38 cellular contexts compared by ENCODE assay signal in genomic region chrX:69125094-69125493, GRCh38.
"Had no signal": no experiment of that assay in that cellular context is flagged by ENCODE, and none has a peak within 500 bp of the region (broad histone marks: within the 10 kb centered on the region; RNA-seq: fewer than 3 reads in every experiment).

No MANE protein-coding gene starts in this region.

- FAIRE-seq: bronchial epithelial cell had no signal

- H3K27ac ChIP-seq: cardiac muscle cell, WERI-Rb-1 had no signal

- H3K9me3 Mint-ChIP-seq: activated CD4-positive, alpha-beta memory T cell treated with anti-CD3 and anti-CD28 coated beads, Interleukin-2, amount 10 ng/mL, durations not matched to agents 7 days and 5 days; activated CD4-positive, alpha-beta T cell treated with anti-CD3 and anti-CD28 coated beads, Interleukin-2, amount 10 ng/mL, durations not matched to agents 7 days and 5 days; activated naive CD4-positive, alpha-beta T cell treated with anti-CD3 and anti-CD28 coated beads, Interleukin-2, amount 10 ng/mL, durations not matched to agents 7 days and 5 days; activated naive CD4-positive, alpha-beta T cell treated with anti-CD3 and anti-CD28 coated beads, Interleukin-2, amount 50 U/mL, for 24 hours; activated naive CD8-positive, alpha-beta T cell treated with anti-CD3 and anti-CD28 coated beads, Interleukin-2, amount 10 ng/mL, durations not matched to agents 7 days and 5 days; activated naive CD8-positive, alpha-beta T cell treated with anti-CD3 and anti-CD28 coated beads, Interleukin-2, amount 50 U/mL, for 24 hours; activated T-cell treated with anti-CD3 and anti-CD28 coated beads, Interleukin-2, amount 50 U/mL, for 24 hours; activated T-helper 2 cell treated with anti-CD3 and anti-CD28 coated beads, Interferon-gamma antibody, Interleukin-2, Interleukin-4, amounts not matched to agents 10 μg/mL and 5 μg/mL and 100 μg/mL, durations not matched to agents 14 hours and 24 hours and 36 hours; brain; central memory CD8-positive, alpha-beta T cell; T-helper 1 cell treated with Interleukin-12 subunit alpha and Interleukin-12 subunit beta and Interleukin-4 antibody, amounts not matched to agents 30 μg/mL and 1 μg/mL, for 36 hours; T-helper 2 cell treated with Interferon-gamma antibody and Interleukin-4, amounts not matched to agents 5 μg/mL and 100 μg/mL, for 36 hours; WTC11 had no signal

- ATAC-seq: activated CD4-positive, alpha-beta T cell treated with anti-CD3 and anti-CD28 coated beads for 36 hours; activated CD4-positive, CD25-positive, alpha-beta regulatory T cell treated with anti-CD3 and anti-CD28 coated beads, Interleukin-2, amount 50 U/mL, for 24 hours; activated CD8-positive, alpha-beta memory T cell treated with anti-CD3 and anti-CD28 coated beads, Interleukin-2, amount 10 ng/mL, durations not matched to agents 7 days and 5 days; activated CD8-positive, alpha-beta T cell treated with anti-CD3 and anti-CD28 coated beads, Interleukin-2, amount 10 ng/mL, durations not matched to agents 7 days and 5 days; activated naive CD8-positive, alpha-beta T cell treated with anti-CD3 and anti-CD28 coated beads, Interleukin-2, amount 50 U/mL, for 24 hours; WTC11 had no signal

- H3K36me3 Mint-ChIP-seq: activated CD8-positive, alpha-beta memory T cell treated with anti-CD3 and anti-CD28 coated beads, Interleukin-2, amount 10 ng/mL, durations not matched to agents 7 days and 5 days; activated naive CD4-positive, alpha-beta T cell treated with anti-CD3 and anti-CD28 coated beads, Interleukin-2, amount 10 ng/mL, durations not matched to agents 7 days and 5 days; activated naive CD4-positive, alpha-beta T cell treated with anti-CD3 and anti-CD28 coated beads, Interleukin-2, amount 50 U/mL, for 24 hours; activated naive CD8-positive, alpha-beta T cell; activated naive CD8-positive, alpha-beta T cell treated with anti-CD3 and anti-CD28 coated beads, Interleukin-2, amount 10 ng/mL, durations not matched to agents 7 days and 5 days; brain; WTC11 had no signal

- DNase-seq: activated CD4-positive, alpha-beta memory T cell treated with anti-CD3 and anti-CD28 coated beads, Interleukin-2, amount 10 ng/mL, durations not matched to agents 7 days and 5 days; activated CD4-positive, alpha-beta T cell treated with anti-CD3 and anti-CD28 coated beads for 1 hour; activated CD4-positive, alpha-beta T cell treated with anti-CD3 and anti-CD28 coated beads for 36 hours; activated CD4-positive, alpha-beta T cell treated with anti-CD3 and anti-CD28 coated beads for 48 hours; activated CD4-positive, alpha-beta T cell treated with anti-CD3 and anti-CD28 coated beads, Interleukin-2, amount 10 ng/mL, durations not matched to agents 7 days and 5 days; activated CD4-positive, alpha-beta T cell treated with anti-CD3 and anti-CD28 coated beads, Interleukin-2, amount 50 U/mL, for 48 hours; activated CD4-positive, CD25-positive, alpha-beta regulatory T cell; activated CD8-positive, alpha-beta memory T cell treated with anti-CD3 and anti-CD28 coated beads for 24 hours; activated CD8-positive, alpha-beta memory T cell treated with anti-CD3 and anti-CD28 coated beads, Interleukin-2, amount 10 ng/mL, durations not matched to agents 7 days and 5 days; activated CD8-positive, alpha-beta memory T cell treated with anti-CD3 and anti-CD28 coated beads, Interleukin-2, amount 50 U/mL, for 48 hours; activated CD8-positive, alpha-beta T cell treated with anti-CD3 and anti-CD28 coated beads, Interleukin-2, amount 10 ng/mL, durations not matched to agents 7 days and 5 days; activated effector memory CD4-positive, alpha-beta T cell treated with Interleukin-2 at 50 U/mL for 16 hours; activated gamma-delta T cell; activated naive CD4-positive, alpha-beta T cell treated with anti-CD3 and anti-CD28 coated beads, Interleukin-2, amount 10 ng/mL, durations not matched to agents 7 days and 5 days; activated naive CD4-positive, alpha-beta T cell treated with Interleukin-2 at 50 U/mL for 16 hours; activated naive CD8-positive, alpha-beta T cell treated with anti-CD3 and anti-CD28 coated beads, Interleukin-2, amount 10 ng/mL, durations not matched to agents 7 days and 5 days; activated naive CD8-positive, alpha-beta T cell treated with anti-CD3 and anti-CD28 coated beads, Interleukin-2, amount 50 U/mL, for 24 hours; activated T-cell treated with anti-CD3 and anti-CD28 coated beads, Interleukin-2, amount 50 U/mL, for 24 hours; activated T-cell treated with anti-CD3 and anti-CD28 coated beads, Interleukin-2, amount 50 U/mL, for 48 hours; amygdala; anterior cingulate cortex; caudate nucleus; cerebellar nuclear complex; T-helper 1 cell; T-helper 2 cell; T-helper 9 cell; WERI-Rb-1 had no signal

- H3K4me3 Mint-ChIP-seq: activated CD4-positive, alpha-beta memory T cell treated with anti-CD3 and anti-CD28 coated beads, Interleukin-2, amount 10 ng/mL, durations not matched to agents 7 days and 5 days; activated CD4-positive, alpha-beta T cell treated with anti-CD3 and anti-CD28 coated beads for 36 hours; activated CD4-positive, alpha-beta T cell treated with anti-CD3 and anti-CD28 coated beads, Interleukin-2, amount 10 ng/mL, durations not matched to agents 7 days and 5 days; activated CD8-positive, alpha-beta memory T cell treated with anti-CD3 and anti-CD28 coated beads, Interleukin-2, amount 10 ng/mL, durations not matched to agents 7 days and 5 days; activated CD8-positive, alpha-beta T cell treated with anti-CD3 and anti-CD28 coated beads, Interleukin-2, amount 10 ng/mL, durations not matched to agents 7 days and 5 days; activated naive CD4-positive, alpha-beta T cell treated with anti-CD3 and anti-CD28 coated beads, Interleukin-2, amount 10 ng/mL, durations not matched to agents 7 days and 5 days; activated naive CD4-positive, alpha-beta T cell treated with anti-CD3 and anti-CD28 coated beads, Interleukin-2, amount 50 U/mL, for 24 hours; activated naive CD8-positive, alpha-beta T cell; activated naive CD8-positive, alpha-beta T cell treated with anti-CD3 and anti-CD28 coated beads, Interleukin-2, amount 10 ng/mL, durations not matched to agents 7 days and 5 days; activated naive CD8-positive, alpha-beta T cell treated with anti-CD3 and anti-CD28 coated beads, Interleukin-2, amount 50 U/mL, for 24 hours; activated T-cell treated with anti-CD3 and anti-CD28 coated beads, Interleukin-2, amount 50 U/mL, for 24 hours; brain; central memory CD8-positive, alpha-beta T cell; T-helper 1 cell treated with Interleukin-12 subunit alpha and Interleukin-12 subunit beta and Interleukin-4 antibody, amounts not matched to agents 30 μg/mL and 1 μg/mL, for 36 hours; T-helper 2 cell treated with Interferon-gamma antibody and Interleukin-4, amounts not matched to agents 5 μg/mL and 100 μg/mL, for 36 hours; WTC11 had no signal

- H3K27me3 ChIP-seq: cardiac muscle cell had no signal

- H3K27ac Mint-ChIP-seq: activated CD4-positive, alpha-beta memory T cell treated with anti-CD3 and anti-CD28 coated beads, Interleukin-2, amount 10 ng/mL, durations not matched to agents 7 days and 5 days; activated CD4-positive, alpha-beta T cell treated with anti-CD3 and anti-CD28 coated beads for 36 hours; activated CD4-positive, alpha-beta T cell treated with anti-CD3 and anti-CD28 coated beads, Interleukin-2, amount 10 ng/mL, durations not matched to agents 7 days and 5 days; activated CD8-positive, alpha-beta memory T cell treated with anti-CD3 and anti-CD28 coated beads, Interleukin-2, amount 10 ng/mL, durations not matched to agents 7 days and 5 days; activated CD8-positive, alpha-beta T cell treated with anti-CD3 and anti-CD28 coated beads, Interleukin-2, amount 10 ng/mL, durations not matched to agents 7 days and 5 days; activated naive CD4-positive, alpha-beta T cell treated with anti-CD3 and anti-CD28 coated beads, Interleukin-2, amount 10 ng/mL, durations not matched to agents 7 days and 5 days; activated naive CD4-positive, alpha-beta T cell treated with anti-CD3 and anti-CD28 coated beads, Interleukin-2, amount 50 U/mL, for 24 hours; activated naive CD8-positive, alpha-beta T cell; activated naive CD8-positive, alpha-beta T cell treated with anti-CD3 and anti-CD28 coated beads, Interleukin-2, amount 10 ng/mL, durations not matched to agents 7 days and 5 days; activated naive CD8-positive, alpha-beta T cell treated with anti-CD3 and anti-CD28 coated beads, Interleukin-2, amount 50 U/mL, for 24 hours; activated T-cell treated with anti-CD3 and anti-CD28 coated beads, Interleukin-2, amount 50 U/mL, for 24 hours; activated T-helper 2 cell treated with anti-CD3 and anti-CD28 coated beads, Interferon-gamma antibody, Interleukin-2, Interleukin-4, amounts not matched to agents 10 μg/mL and 5 μg/mL and 100 μg/mL, durations not matched to agents 14 hours and 24 hours and 36 hours; T-helper 1 cell treated with Interleukin-12 subunit alpha and Interleukin-12 subunit beta and Interleukin-4 antibody, amounts not matched to agents 30 μg/mL and 1 μg/mL, for 36 hours; T-helper 2 cell treated with Interferon-gamma antibody and Interleukin-4, amounts not matched to agents 5 μg/mL and 100 μg/mL, for 36 hours; WTC11 had no signal

- H3K4me3 ChIP-seq: cardiac muscle cell had no signal

- H3K36me3 ChIP-seq: cardiac muscle cell, WERI-Rb-1 had no signal

- H3K4me1 Mint-ChIP-seq: activated CD4-positive, alpha-beta memory T cell treated with anti-CD3 and anti-CD28 coated beads, Interleukin-2, amount 10 ng/mL, durations not matched to agents 7 days and 5 days; activated CD4-positive, alpha-beta T cell treated with anti-CD3 and anti-CD28 coated beads for 36 hours; activated CD4-positive, alpha-beta T cell treated with anti-CD3 and anti-CD28 coated beads, Interleukin-2, amount 10 ng/mL, durations not matched to agents 7 days and 5 days; activated naive CD4-positive, alpha-beta T cell treated with anti-CD3 and anti-CD28 coated beads, Interleukin-2, amount 10 ng/mL, durations not matched to agents 7 days and 5 days; activated naive CD8-positive, alpha-beta T cell treated with anti-CD3 and anti-CD28 coated beads, Interleukin-2, amount 10 ng/mL, durations not matched to agents 7 days and 5 days; activated naive CD8-positive, alpha-beta T cell treated with anti-CD3 and anti-CD28 coated beads, Interleukin-2, amount 50 U/mL, for 24 hours had no signal
